Comparison of ENCODE assay signal across 8 cellular contexts in the genomic region with DNA sequence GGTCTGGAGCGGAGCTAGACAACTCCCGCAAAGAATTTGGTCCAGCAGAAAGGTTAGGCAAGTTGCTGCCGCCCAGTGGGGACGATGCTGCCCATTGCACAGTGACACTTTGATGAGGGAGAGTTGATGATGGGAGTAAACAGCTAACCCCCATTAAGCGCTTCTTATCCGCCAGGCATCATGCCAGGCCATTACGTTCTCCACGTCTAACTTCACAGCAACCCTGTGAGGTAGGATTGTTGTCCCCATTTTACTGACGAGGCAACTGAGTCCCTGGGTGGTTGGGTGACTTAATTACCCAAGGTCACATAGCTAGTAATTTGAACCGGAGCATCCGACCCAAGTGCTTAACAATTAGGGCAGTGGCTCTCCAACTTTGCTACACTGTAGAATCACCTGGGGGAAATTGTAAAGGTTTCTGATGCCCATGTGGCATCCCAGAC. TPM values are rescaled to one million over a fixed set of nuclear protein-coding genes. Genes with fewer than 3 reads are reported as not detected.
DNase-seq lines count a peak whose midpoint lies in the region; ATAC-seq and TF ChIP-seq lines count a peak whose summit lies in the region.

No MANE protein-coding gene starts in this region.

- peaks cover 42% of the 10 kb centered on the region for H3K4me1 ChIP-seq in lower lobe of right lung
- H3K4me1 ChIP-seq in uterus: peaks cover 0 to 17% of the 10 kb centered on the region in 2 donors

- H3K9me3 ChIP-seq in lower lobe of right lung: no peaks in the 10 kb centered on the region
- H3K9me3 ChIP-seq in uterus: no peaks in the 10 kb centered on the region

- H3K27ac ChIP-seq in brain microvascular endothelial cell (peak overlapping the region; percentile 64), lower lobe of right lung (peak overlapping the region; percentile 93), uterus (peak overlapping the region; percentile 82 to 84)

- H3K36me3 ChIP-seq in brain microvascular endothelial cell (replicated peaks): no peaks in the 10 kb centered on the region
- no peaks in the 10 kb centered on the region for H3K36me3 ChIP-seq in lower lobe of right lung
- H3K36me3 ChIP-seq in uterus: no peaks in the 10 kb centered on the region

- TF ChIP-seq CTCF in GM12875 (IDR thresholded peaks at IDR 0.05; ENCODE audit: borderline replicate concordance, insufficient read depth, low read depth, low read length): no peak
- TF ChIP-seq CTCF in brain microvascular endothelial cell (IDR thresholded peaks at IDR 0.05; ENCODE audit: low read depth, low read length, missing control alignments): peak; percentile 47
- TF ChIP-seq CTCF in lower lobe of right lung (IDR thresholded peaks at IDR 0.05): no peak
- TF ChIP-seq CTCF in uterus (IDR thresholded peaks at IDR 0.05): no peak

- H3K27me3 ChIP-seq in brain microvascular endothelial cell (replicated peaks): no peaks in the 10 kb centered on the region
- no peaks in the 10 kb centered on the region for H3K27me3 ChIP-seq in lower lobe of right lung (ENCODE audit: low read depth)
- no peaks in the 10 kb centered on the region for H3K27me3 ChIP-seq in uterus

- intact Hi-C loops in lower lobe of right lung (cut with DNase I) (no loop called here), uterus (cut with DNase I; ENCODE audit: low total_unique reads) (no loop called here)

- DNase-seq in LHCN-M2 (ENCODE audit: low read depth): peak; percentile 25
- no peak for DNase-seq in brain microvascular endothelial cell
- DNase-seq in lower lobe of right lung: no peak
- DNase-seq in uterus: no peak
- DNase-seq in activated effector memory CD4-positive, alpha-beta T cell treated with Interleukin-2 at 50 U/mL for 16 hours: no peak
- no peak for DNase-seq in SKM-1 (lab: John Stamatoyannopoulos, UW; ENCODE audit: unreplicated experiment)
- DNase-seq in ureter (ENCODE audit: low spot score): no peak

- peak overlapping the region; percentile 60 for H3K4me3 ChIP-seq in GM12875 (ENCODE audit: low read depth, low read length)
- peak overlapping the region; percentile 81 for H3K4me3 ChIP-seq in brain microvascular endothelial cell (ENCODE audit: low read depth, low read length)
- H3K4me3 ChIP-seq in lower lobe of right lung: peak overlapping the region; percentile 78
- peak overlapping the region; percentile 90 to 96 for H3K4me3 ChIP-seq in uterus

- TF ChIP-seq POLR2A in uterus (IDR thresholded peaks at IDR 0.05): no peak

- ATAC-seq in lower lobe of right lung: no peak

- in situ Hi-C loops in brain microvascular endothelial cell (cut with HindIII; ENCODE audit: low pct_ligation_motif_present, low sequenced_read_pairs): no loop called here

RNA-seq across cellular contexts. Expression of a gene that starts 0.7 kb away (rescaled TPM):
- 18.0 and 21.4 TPM in 2 replicates for total RNA-seq in LHCN-M2 (2014; rRNA removed)
- 8.4 TPM for polyA plus RNA-seq in LHCN-M2 (2012)
- 35.7 TPM for total RNA-seq in lower lobe of right lung
- total RNA-seq in uterus: 10 to 100 TPM; 27.4 to 57.0 (median 39.9) TPM
- total RNA-seq in ureter: 67.9 TPM

RNA-seq across cellular contexts. Expression of a gene that starts 38.2 kb away (rescaled TPM):
- 5.6 and 6.7 TPM in 2 replicates for total RNA-seq in LHCN-M2 (2014; rRNA removed)
- polyA plus RNA-seq in LHCN-M2 (2012): 16.3 TPM
- total RNA-seq in lower lobe of right lung: 17.9 TPM
- total RNA-seq in uterus: 10 to 100 TPM in 1 of 4 donors, 1 to 10 TPM in 2, under 1 TPM in 1; 0.59 to 58.9 (median 9.3) TPM
- total RNA-seq in ureter: 54.1 TPM
